Comparison of ENCODE assay signal across 8 cellular contexts in genomic region chr2:240135706-240136012, GRCh38. TPM values are rescaled to one million over a fixed set of nuclear protein-coding genes. Genes with fewer than 3 reads are reported as not detected.
DNase-seq lines count a peak whose midpoint lies in the region; ATAC-seq and TF ChIP-seq lines count a peak whose summit lies in the region.

No MANE protein-coding gene starts in this region.

- peaks cover 12 to 22% of the 10 kb centered on the region in 2 donors for H3K4me1 ChIP-seq in thoracic aorta (ENCODE audit: control insufficient read depth in 1 of 2, low read depth in 2 of 2)

- peaks cover 7 to 26% of the 10 kb centered on the region in 2 donors for H3K36me3 Mint-ChIP-seq in activated naive CD4-positive, alpha-beta T cell treated with anti-CD3 and anti-CD28 coated beads, Interleukin-2, amount 50 U/mL, for 72 hours

- peak overlapping the region in 1 of 2 donors; percentile 54 for H3K27ac ChIP-seq in thoracic aorta

- no peak for DNase-seq in activated naive CD4-positive, alpha-beta T cell treated with anti-CD3 and anti-CD28 coated beads, Interleukin-2, amount 50 U/mL, for 72 hours (ENCODE audit: low spot score in 2 of 2)
- DNase-seq in kidney epithelial cell (ENCODE audit: low read depth) (no peak), thoracic aorta (ENCODE audit: low spot score) (no peak), posterior cingulate gyrus (no peak), SIG-M5 treated with dmso at 0.1 percent for 504 hours (lab: John Stamatoyannopoulos, UW; ENCODE audit: unreplicated experiment) (no peak), mesenteric fat pad (ENCODE audit: low spot score) (no peak)

- no peaks in the 10 kb centered on the region for H3K9me3 Mint-ChIP-seq in activated naive CD4-positive, alpha-beta T cell treated with anti-CD3 and anti-CD28 coated beads, Interleukin-2, amount 50 U/mL, for 72 hours

- H3K27me3 ChIP-seq in kidney epithelial cell (ENCODE audit: control insufficient read depth, insufficient read depth, low read length): peaks cover 16% of the 10 kb centered on the region
- no peaks in the 10 kb centered on the region for H3K27me3 ChIP-seq in thoracic aorta (replicated peaks; ENCODE audit: insufficient read depth)

- intact Hi-C loops in posterior cingulate gyrus (cut with DNase I): loop anchor here (5.0 kb wide), 1 partner anchor 113 kb away; no protein-coding TSS in a partner anchor

- no peak for TF ChIP-seq CTCF in kidney epithelial cell (IDR thresholded peaks at IDR 0.05; ENCODE audit: insufficient read depth, low read length, poor library complexity, severe bottlenecking)
- no peak for TF ChIP-seq CTCF in thoracic aorta (IDR thresholded peaks at IDR 0.05)

- H3K4me3 ChIP-seq in kidney epithelial cell (ENCODE audit: low read depth, low read length) (peak overlapping the region; percentile 67), thoracic aorta (peak overlapping the region; percentile 93)

- H3K36me3 ChIP-seq in kidney epithelial cell (ENCODE audit: control insufficient read depth, insufficient read depth, low read length) (no peaks in the 10 kb centered on the region), thoracic aorta (peaks cover 25% of the 10 kb centered on the region)

- peak overlapping the region; percentile 88 to 98 for H3K27ac Mint-ChIP-seq in activated naive CD4-positive, alpha-beta T cell treated with anti-CD3 and anti-CD28 coated beads, Interleukin-2, amount 50 U/mL, for 72 hours

- H3K9me3 ChIP-seq in thoracic aorta: no peaks in the 10 kb centered on the region

- ATAC-seq in GM18498 (IDR thresholded peaks at IDR 0.05; ENCODE audit: unreplicated experiment): peak; percentile 25
- peak; percentile 24 for ATAC-seq in HG03064 (IDR thresholded peaks at IDR 0.05; ENCODE audit: low read depth, unreplicated experiment)
- ATAC-seq in activated naive CD4-positive, alpha-beta T cell treated with anti-CD3 and anti-CD28 coated beads, Interleukin-2, amount 50 U/mL, for 72 hours: peak in 1 of 2 donors; percentile 34
- no peak for ATAC-seq in thoracic aorta (ENCODE audit: insufficient number of reproducible peaks, low FRiP score, low read depth)

RNA-seq across cellular contexts. Expression of gene COPS9, which starts 0.4 kb away (rescaled TPM):
- total RNA-seq in activated naive CD4-positive, alpha-beta T cell treated with anti-CD3 and anti-CD28 coated beads, Interleukin-2, amount 50 U/mL, for 72 hours: 10 to 100 TPM; 92.9 to 97.6 TPM
- 164 and 186 TPM in 2 replicates for total RNA-seq in kidney epithelial cell
- total RNA-seq in thoracic aorta: 100 to 1,000 TPM; 101 to 115 TPM
- 118 TPM for total RNA-seq in mesenteric fat pad

RNA-seq across cellular contexts. Expression of gene OTOS, which starts 4.8 kb away (rescaled TPM):
- not detected for total RNA-seq in activated naive CD4-positive, alpha-beta T cell treated with anti-CD3 and anti-CD28 coated beads, Interleukin-2, amount 50 U/mL, for 72 hours
- total RNA-seq in kidney epithelial cell (not detected in 2 replicates), thoracic aorta (not detected), mesenteric fat pad (not detected)
